In the genomic region with DNA sequence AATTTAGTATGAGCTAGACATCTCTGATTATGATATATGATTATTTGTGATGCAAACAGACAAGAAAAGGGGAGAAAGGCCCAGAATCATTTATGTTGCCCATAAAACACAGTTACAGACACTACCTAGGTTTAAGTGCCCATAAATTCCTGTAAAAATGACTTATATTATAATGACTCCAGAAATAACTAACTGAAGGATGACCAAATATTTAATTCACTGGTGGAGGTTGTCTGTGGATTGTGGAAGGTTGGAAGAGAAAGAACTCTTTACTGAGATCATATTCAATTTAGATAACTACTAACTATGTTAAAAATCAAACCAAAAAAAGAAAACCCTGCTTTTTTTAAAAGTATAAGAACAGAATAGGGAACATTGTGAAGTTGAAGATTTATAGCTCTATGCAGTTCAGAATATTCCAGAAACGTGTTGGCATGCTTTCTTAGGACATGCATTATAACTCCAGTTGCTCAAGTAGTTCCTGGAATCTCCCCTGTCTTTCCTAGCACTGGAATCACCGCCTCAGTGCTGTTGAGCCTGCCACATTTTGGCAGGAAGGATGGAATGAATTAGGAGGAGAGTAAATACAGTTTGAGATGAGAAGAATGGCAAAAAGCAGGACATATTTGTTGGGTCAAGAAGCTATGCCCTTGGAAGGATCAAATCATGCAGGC, we compare ENCODE assay signal across 27 cellular contexts.
"Had no signal": no experiment of that assay in that cellular context is flagged by ENCODE, and none has a peak within 500 bp of the region (broad histone marks: within the 10 kb centered on the region; RNA-seq: fewer than 3 reads in every experiment).

No MANE protein-coding gene starts in this region.

- H3K4me3 ChIP-seq: heart left ventricle, lower lobe of right lung, right lobe of liver, skin epidermis, thoracic aorta had no signal

- H3K27ac ChIP-seq: heart left ventricle, lower lobe of right lung, right lobe of liver, thoracic aorta had no signal

- DNase-seq: activated B cell treated with CpG ODN at 0.5 μM for 24 hours; activated effector memory CD4-positive, alpha-beta T cell treated with Interleukin-2 at 50 U/mL for 16 hours; activated naive CD4-positive, alpha-beta T cell treated with anti-CD3 and anti-CD28 coated beads for 36 hours; activated naive CD8-positive, alpha-beta T cell treated with anti-CD3 and anti-CD28 coated beads for 36 hours; activated T-cell treated with anti-CD3 and anti-CD28 coated beads for 4 hours; activated T-cell treated with anti-CD3 and anti-CD28 coated beads, Interleukin-2, amount 50 U/mL, for 72 hours; amniotic stem cell; endodermal cell; heart left ventricle; lower lobe of right lung; mesenchymal stem cell; right lobe of liver; stimulated activated CD4-positive, alpha-beta T cell treated with anti-CD3 and anti-CD28 coated beads, Interleukin-4, amount 100 ng/mL, for 24 hours; T-helper 1 cell; trophoblast cell had no signal

- H3K27me3 Mint-ChIP-seq: activated B cell treated with CpG ODN at 0.5 μM for 24 hours; activated naive CD8-positive, alpha-beta T cell treated with anti-CD3 and anti-CD28 coated beads for 36 hours; central memory CD8-positive, alpha-beta T cell; dendritic cell treated with granulocyte-macrophage colony-stimulating factor and Interleukin-4, amounts not matched to agents 40 ng/mL and 50 ng/mL, for 4 days; natural killer cell treated with Interleukin-12 subunit alpha and Interleukin-12 subunit beta and Interleukin-15 and Interleukin-18, amount 100 ng/mL, for 72 hours; stimulated activated naive CD8-positive, alpha-beta T cell treated with anti-CD3 and anti-CD28 coated beads, Interleukin-15, Interleukin-2, amounts not matched to agents 100 ng/mL and 50 ng/mL, for 24 hours had no signal

- ATAC-seq: activated T-cell treated with anti-CD3 and anti-CD28 coated beads, Interleukin-2, amount 50 U/mL, for 72 hours; esophagus mucosa; heart left ventricle; left lobe of liver; lower lobe of right lung; natural killer cell treated with Interleukin-12 subunit alpha and Interleukin-12 subunit beta and Interleukin-15 and Interleukin-18, amount 100 ng/mL, for 72 hours; right lobe of liver; stimulated activated effector memory CD8-positive, alpha-beta T cell treated with anti-CD3 and anti-CD28 coated beads, Interleukin-12 subunit alpha, Interleukin-12 subunit beta, amount 100 ng/mL, for 72 hours had no signal

- FAIRE-seq: urothelium cell line had no signal

- H3K36me3 ChIP-seq: heart left ventricle, lower lobe of right lung, right lobe of liver, thoracic aorta had no signal

- H3K27me3 ChIP-seq: heart left ventricle, right lobe of liver had no signal

- H3K4me1 ChIP-seq: lower lobe of right lung, right lobe of liver had no signal

- H3K4me1 Mint-ChIP-seq: activated B cell treated with CpG ODN at 0.5 μM for 24 hours; activated naive CD8-positive, alpha-beta T cell treated with anti-CD3 and anti-CD28 coated beads for 36 hours; central memory CD8-positive, alpha-beta T cell; endodermal cell; stimulated activated effector memory CD8-positive, alpha-beta T cell treated with anti-CD3 and anti-CD28 coated beads, Interleukin-12 subunit alpha, Interleukin-12 subunit beta, amount 100 ng/mL, for 72 hours had no signal

- H3K9me3 Mint-ChIP-seq: activated B cell treated with CpG ODN at 0.5 μM for 24 hours; activated naive CD4-positive, alpha-beta T cell treated with anti-CD3 and anti-CD28 coated beads for 36 hours; activated naive CD8-positive, alpha-beta T cell treated with anti-CD3 and anti-CD28 coated beads for 36 hours; activated T-cell treated with anti-CD3 and anti-CD28 coated beads, Interleukin-2, amount 50 U/mL, for 72 hours; dendritic cell treated with granulocyte-macrophage colony-stimulating factor and Interleukin-4, amounts not matched to agents 40 ng/mL and 50 ng/mL, for 4 days; endodermal cell; natural killer cell treated with Interleukin-12 subunit alpha and Interleukin-12 subunit beta and Interleukin-15 and Interleukin-18, amount 100 ng/mL, for 72 hours; stimulated activated effector memory CD8-positive, alpha-beta T cell treated with anti-CD3 and anti-CD28 coated beads, Interleukin-12 subunit alpha, Interleukin-12 subunit beta, amount 100 ng/mL, for 72 hours; stimulated activated naive CD8-positive, alpha-beta T cell treated with anti-CD3 and anti-CD28 coated beads, Interleukin-15, Interleukin-2, amounts not matched to agents 100 ng/mL and 50 ng/mL, for 24 hours; T-helper 2 cell treated with Interferon-gamma antibody and Interleukin-4, amounts not matched to agents 5 μg/mL and 100 μg/mL, for 36 hours had no signal

- H3K27ac Mint-ChIP-seq: activated B cell treated with CpG ODN at 0.5 μM for 24 hours; activated naive CD4-positive, alpha-beta T cell treated with anti-CD3 and anti-CD28 coated beads for 36 hours; activated naive CD8-positive, alpha-beta T cell treated with anti-CD3 and anti-CD28 coated beads for 36 hours; activated T-cell treated with anti-CD3 and anti-CD28 coated beads, Interleukin-2, amount 50 U/mL, for 72 hours; dendritic cell treated with granulocyte-macrophage colony-stimulating factor and Interleukin-4, amounts not matched to agents 40 ng/mL and 50 ng/mL, for 4 days; endodermal cell; natural killer cell treated with Interleukin-12 subunit alpha and Interleukin-12 subunit beta and Interleukin-15 and Interleukin-18, amount 100 ng/mL, for 72 hours; progenitor cell of endocrine pancreas; stimulated activated effector memory CD8-positive, alpha-beta T cell treated with anti-CD3 and anti-CD28 coated beads, Interleukin-12 subunit alpha, Interleukin-12 subunit beta, amount 100 ng/mL, for 72 hours; stimulated activated naive CD8-positive, alpha-beta T cell treated with anti-CD3 and anti-CD28 coated beads, Interleukin-15, Interleukin-2, amounts not matched to agents 100 ng/mL and 50 ng/mL, for 24 hours; T-helper 2 cell treated with Interferon-gamma antibody and Interleukin-4, amounts not matched to agents 5 μg/mL and 100 μg/mL, for 36 hours had no signal

- H3K9me3 ChIP-seq: heart left ventricle, lower lobe of right lung, right lobe of liver, thoracic aorta had no signal

- H3K4me3 Mint-ChIP-seq: activated B cell treated with CpG ODN at 0.5 μM for 24 hours; activated naive CD4-positive, alpha-beta T cell treated with anti-CD3 and anti-CD28 coated beads for 36 hours; activated naive CD8-positive, alpha-beta T cell treated with anti-CD3 and anti-CD28 coated beads for 36 hours; activated T-cell treated with anti-CD3 and anti-CD28 coated beads, Interleukin-2, amount 50 U/mL, for 72 hours; central memory CD8-positive, alpha-beta T cell; dendritic cell treated with granulocyte-macrophage colony-stimulating factor and Interleukin-4, amounts not matched to agents 40 ng/mL and 50 ng/mL, for 4 days; endodermal cell; natural killer cell treated with Interleukin-12 subunit alpha and Interleukin-12 subunit beta and Interleukin-15 and Interleukin-18, amount 100 ng/mL, for 72 hours; stimulated activated effector memory CD8-positive, alpha-beta T cell treated with anti-CD3 and anti-CD28 coated beads, Interleukin-12 subunit alpha, Interleukin-12 subunit beta, amount 100 ng/mL, for 72 hours; stimulated activated naive CD8-positive, alpha-beta T cell treated with anti-CD3 and anti-CD28 coated beads, Interleukin-15, Interleukin-2, amounts not matched to agents 100 ng/mL and 50 ng/mL, for 24 hours; T-helper 2 cell treated with Interferon-gamma antibody and Interleukin-4, amounts not matched to agents 5 μg/mL and 100 μg/mL, for 36 hours had no signal

- H3K36me3 Mint-ChIP-seq: activated naive CD8-positive, alpha-beta T cell treated with anti-CD3 and anti-CD28 coated beads for 36 hours; natural killer cell treated with Interleukin-12 subunit alpha and Interleukin-12 subunit beta and Interleukin-15 and Interleukin-18, amount 100 ng/mL, for 72 hours; stimulated activated effector memory CD8-positive, alpha-beta T cell treated with anti-CD3 and anti-CD28 coated beads, Interleukin-12 subunit alpha, Interleukin-12 subunit beta, amount 100 ng/mL, for 72 hours had no signal
